Comparison of ENCODE assay signal across 10 cellular contexts in the genomic region with DNA sequence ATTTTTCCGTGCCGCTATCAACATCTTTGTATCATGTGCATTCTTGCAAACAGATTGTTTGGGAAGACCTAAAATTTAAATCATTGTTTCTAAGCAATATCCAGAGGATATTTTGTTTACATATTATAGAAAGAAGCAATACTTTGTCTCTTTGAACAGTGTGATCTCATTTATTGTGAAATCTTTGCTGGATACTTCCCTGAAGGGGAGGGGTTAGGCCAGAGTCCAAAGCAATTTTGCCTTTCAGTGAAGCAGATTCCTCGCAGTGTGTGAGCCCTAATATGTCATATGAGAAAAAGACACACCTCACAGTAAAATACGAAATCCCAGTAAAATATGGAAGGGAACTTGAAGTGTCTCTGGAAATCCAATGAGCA.
DNase-seq lines count a peak whose midpoint lies in the region; ATAC-seq and TF ChIP-seq lines count a peak whose summit lies in the region.
"Had no signal": no experiment of that assay in that cellular context is flagged by ENCODE, and none has a peak within 500 bp of the region (broad histone marks: within the 10 kb centered on the region; RNA-seq: fewer than 3 reads in every experiment).

No MANE protein-coding gene starts in this region.

- no peaks in the 10 kb centered on the region for H3K9me3 Mint-ChIP-seq in Calu3 (ENCODE audit: low read depth, unreplicated experiment)

- no peaks in the 10 kb centered on the region for H3K79me2 ChIP-seq in MM.1S (ENCODE audit: low read length)

- H3K9me2 ChIP-seq in MM.1S (replicated peaks; ENCODE audit: insufficient read depth, low read length): no peaks in the 10 kb centered on the region

- H3K27me3 ChIP-seq in adipocyte (replicated peaks; ENCODE audit: control insufficient read depth, insufficient read depth, low read length): no peaks in the 10 kb centered on the region
- H3K27me3 ChIP-seq in heart right ventricle: no peaks in the 10 kb centered on the region
- H3K27me3 ChIP-seq in MM.1S (replicated peaks; ENCODE audit: insufficient read depth, low read length): no peaks in the 10 kb centered on the region

- H3K27ac ChIP-seq in heart right ventricle (peak overlapping the region; percentile 68 to 88 (median 80)), MM.1S (ENCODE audit: low read length) (no peak overlapping the region)

- no peaks in the 10 kb centered on the region for H3K4me1 Mint-ChIP-seq in Calu3 (ENCODE audit: low read depth, unreplicated experiment)

- H3K4me3 ChIP-seq in adipocyte (ENCODE audit: low read length) (peak overlapping the region; percentile 79), heart right ventricle (peak overlapping the region in 7 of 10 donors; percentile 18 to 45 (median 32)), skeletal muscle cell (ENCODE audit: low read depth, low read length) (peak overlapping the region; percentile 16), MM.1S (ENCODE audit: low read length) (no peak overlapping the region)

- H2AFZ ChIP-seq in MM.1S (ENCODE audit: low read length): no peak overlapping the region

- H3K36me3 ChIP-seq in adipocyte (ENCODE audit: control insufficient read depth, insufficient read depth, low read length, severe bottlenecking) (no peaks in the 10 kb centered on the region), heart right ventricle (no peaks in the 10 kb centered on the region), MM.1S (replicated peaks; ENCODE audit: insufficient read depth, low read length) (no peaks in the 10 kb centered on the region)

- ATAC-seq in heart right ventricle (peak; percentile 78 to 92 (median 86)), HG03175 (IDR thresholded peaks at IDR 0.05; ENCODE audit: unreplicated experiment) (no peak)

- peaks cover 16% of the 10 kb centered on the region for H3K4me1 ChIP-seq in adipocyte (ENCODE audit: control insufficient read depth, insufficient read depth, low read length)
- H3K4me1 ChIP-seq in heart right ventricle: peaks cover 0 to 8% (median 3%) of the 10 kb centered on the region in 9 donors
- H3K4me1 ChIP-seq in MM.1S (ENCODE audit: low read length): no peaks in the 10 kb centered on the region

- DNase-seq in Calu3: peak; percentile 21
- DNase-seq in adipocyte (ENCODE audit: low read depth): peak; percentile 67
- DNase-seq in heart right ventricle: peak in 1 of 2 donors; percentile 75
- peak; percentile 18 for DNase-seq in skeletal muscle cell (ENCODE audit: low read depth)
- DNase-seq in MM.1S: no peak
- no peak for DNase-seq in stimulated activated CD4-positive, alpha-beta T cell treated with anti-CD3 and anti-CD28 coated beads, Interleukin-4, amount 100 ng/mL, for 24 hours
- no peak for DNase-seq in effector CD8-positive, alpha-beta T cell (lab: John Stamatoyannopoulos, UW)
- DNase-seq: activated CD8-positive, alpha-beta memory T cell treated with anti-CD3 and anti-CD28 coated beads, Interleukin-2, amount 50 U/mL, for 48 hours; DMS153 had no signal

- no peak overlapping the region for H3K4me3 Mint-ChIP-seq in Calu3 (ENCODE audit: low read depth, unreplicated experiment)

- H3K27me3 Mint-ChIP-seq in Calu3 (ENCODE audit: unreplicated experiment): no peaks in the 10 kb centered on the region

- intact Hi-C loops in Calu3 (cut with micrococcal nuclease; ENCODE audit: unreplicated experiment): no loop called here
- intact Hi-C loops in heart right ventricle (cut with DNase I): no loop called here

- H3F3A ChIP-seq in MM.1S (ENCODE audit: insufficient read depth, low read length): no peaks in the 10 kb centered on the region

- BruUV-seq in Calu3 (replicated peaks; lab: Mats Ljungman, UMichigan): no TSS peak

- TF ChIP-seq CTCF in Calu3 (IDR thresholded peaks at IDR 0.05; ENCODE audit: unreplicated experiment) (no peak), heart right ventricle (IDR thresholded peaks at IDR 0.05) (no peak), MM.1S (IDR thresholded peaks at IDR 0.05; ENCODE audit: low read length) (no peak)

- H3K9ac ChIP-seq in adipocyte (ENCODE audit: low read length) (peak overlapping the region; percentile 82), MM.1S (ENCODE audit: low read length) (no peak overlapping the region)

- H3K27ac Mint-ChIP-seq in Calu3 (ENCODE audit: unreplicated experiment): no peak overlapping the region

- 49 to 58% methylated on average over 4 of the region's 4 CpGs for WGBS in heart right ventricle, 2 donors

- no peaks in the 10 kb centered on the region for H4K20me1 ChIP-seq in MM.1S (ENCODE audit: insufficient read depth, low read length)

- H3K4me2 ChIP-seq in MM.1S (ENCODE audit: low read depth, low read length): no peak overlapping the region

- no peaks in the 10 kb centered on the region for H3K36me3 Mint-ChIP-seq in Calu3 (ENCODE audit: insufficient read depth, unreplicated experiment)

- CTCF ChIA-PET in Calu3 (lab: Charles Lee): no interaction called here

- no peaks in the 10 kb centered on the region for H3K9me3 ChIP-seq in adipocyte (ENCODE audit: control insufficient read depth, low read length)
- H3K9me3 ChIP-seq in heart right ventricle: no peaks in the 10 kb centered on the region
- no peaks in the 10 kb centered on the region for H3K9me3 ChIP-seq in MM.1S (replicated peaks; ENCODE audit: insufficient read depth, low read length)

Comparison
In these comparisons a context has a peak if more than half of its experiments do, and no peak if none do; other contexts are left out.
1. DNase-seq: peak in Calu3 (single experiment), adipocyte (single experiment) and skeletal muscle cell (single experiment); none in MM.1S (single experiment), stimulated activated CD4-positive, alpha-beta T cell treated with anti-CD3 and anti-CD28 coated beads, Interleukin-4, amount 100 ng/mL, for 24 hours (single experiment) and effector CD8-positive, alpha-beta T cell (single experiment).